Comparison of ENCODE assay signal across 1 cellular context in genomic region chr4:4248036-4248884, GRCh38.
TF ChIP-seq lines count a peak whose summit lies in the region.

TMEM128 (minus strand) TSS chr4:4248223; CDS start chr4:4248202, 21 bp downstream.

TF ChIP-seq in HepG2, 621 proteins besides CTCF, POLR2A, EP300 and RAD21 (continued from another document and continues in another):
- no peak for TF ChIP-seq DMTF1 (CRISPR knock-in tag; IDR thresholded peaks at IDR 0.05)
- peak; percentile 68 for TF ChIP-seq TEAD3 (CRISPR knock-in tag; optimal IDR thresholded peaks at IDR 0.05; ENCODE audit: borderline replicate concordance)
- no peak for TF ChIP-seq ZNF562 (CRISPR knock-in tag; IDR thresholded peaks at IDR 0.05; ENCODE audit: borderline replicate concordance)
- peak; percentile 29; the same call in 1 of the 2 replicates for TF ChIP-seq ZBTB4 (CRISPR knock-in tag; IDR thresholded peaks at IDR 0.05; ENCODE audit: borderline replicate concordance)
- TF ChIP-seq ZNF816 (CRISPR knock-in tag; IDR thresholded peaks at IDR 0.05; ENCODE audit: borderline replicate concordance), result peak; percentile 26; the same call in 1 of the 2 replicates
- TF ChIP-seq SPEN (CRISPR knock-in tag; IDR thresholded peaks at IDR 0.05; ENCODE audit: low read depth), result peak; percentile 77
- TF ChIP-seq KAT2B (IDR thresholded peaks at IDR 0.05; ENCODE audit: borderline replicate concordance, low read depth, low read length), result no peak
- TF ChIP-seq SATB2 (CRISPR knock-in tag; IDR thresholded peaks at IDR 0.05), result no peak
- no peak for TF ChIP-seq POLR2AphosphoS2 (IDR thresholded peaks at IDR 0.05; ENCODE audit: low read depth, low read length)
- no peak for TF ChIP-seq ATRX (CRISPR knock-in tag; IDR thresholded peaks at IDR 0.05; ENCODE audit: borderline replicate concordance)
- TF ChIP-seq FUBP1 (CRISPR knock-in tag; IDR thresholded peaks at IDR 0.05; ENCODE audit: borderline replicate concordance), result no peak
- peak; percentile 97 for TF ChIP-seq PHF20 (CRISPR knock-in tag; IDR thresholded peaks at IDR 0.05)
- TF ChIP-seq TEF (CRISPR knock-in tag; IDR thresholded peaks at IDR 0.05), result no peak
- TF ChIP-seq ADNP (CRISPR knock-in tag; IDR thresholded peaks at IDR 0.05), result no peak
- TF ChIP-seq TBL1XR1 (IDR thresholded peaks at IDR 0.05; ENCODE audit: borderline replicate concordance, low read length, partially characterized antibody), result peak; percentile 53
- no peak for TF ChIP-seq E2F5 (CRISPR knock-in tag; conservative IDR thresholded peaks at IDR 0.05)
- TF ChIP-seq MIER3 (CRISPR knock-in tag; IDR thresholded peaks at IDR 0.05; ENCODE audit: borderline replicate concordance), result peak; percentile 58; the same call in 1 of the 2 replicates
- 0 out of 2 replicates have a peak, but pooled peaks have one; percentile 71 for TF ChIP-seq ZNF414 (CRISPR knock-in tag; IDR thresholded peaks at IDR 0.05)
- no peak for TF ChIP-seq ZSCAN20 (CRISPR knock-in tag; IDR thresholded peaks at IDR 0.05; ENCODE audit: borderline replicate concordance)
- TF ChIP-seq PLSCR1 (CRISPR knock-in tag; IDR thresholded peaks at IDR 0.05; ENCODE audit: borderline replicate concordance), result no peak; the same call in 1 of the 2 replicates
- no peak for TF ChIP-seq SMARCE1 (IDR thresholded peaks at IDR 0.05; ENCODE audit: borderline replicate concordance)
- TF ChIP-seq ZNF335 (CRISPR knock-in tag; IDR thresholded peaks at IDR 0.05), result no peak
- peak; percentile 90 for TF ChIP-seq POGZ (CRISPR knock-in tag; IDR thresholded peaks at IDR 0.05)
- TF ChIP-seq PAWR (CRISPR knock-in tag; IDR thresholded peaks at IDR 0.05; ENCODE audit: borderline replicate concordance), result no peak
- TF ChIP-seq PHF8 (CRISPR knock-in tag; IDR thresholded peaks at IDR 0.05), result peak; percentile 98
- TF ChIP-seq ZNF800 (CRISPR knock-in tag; IDR thresholded peaks at IDR 0.05), result peak; percentile 77; the same call in 1 of the 2 replicates
- peak; percentile 51; the same call in 1 of the 2 replicates for TF ChIP-seq ZNF121 (CRISPR knock-in tag; IDR thresholded peaks at IDR 0.05)
- no peak for TF ChIP-seq SRSF4 (IDR thresholded peaks at IDR 0.05; ENCODE audit: low read depth, low read length, poor library complexity, severe bottlenecking)
- TF ChIP-seq RFX3 (CRISPR knock-in tag; IDR thresholded peaks at IDR 0.05), result peak; percentile 33; the same call in 1 of the 2 replicates
- no peak for TF ChIP-seq TRAFD1 (CRISPR knock-in tag; IDR thresholded peaks at IDR 0.05; ENCODE audit: borderline replicate concordance)
- TF ChIP-seq ZNF3 (CRISPR knock-in tag; IDR thresholded peaks at IDR 0.05), result no peak
- TF ChIP-seq ZNF513 (CRISPR knock-in tag; conservative IDR thresholded peaks at IDR 0.05), result no peak
- no peak; the same call in 1 of the 2 replicates for TF ChIP-seq FOXO1 (CRISPR knock-in tag; IDR thresholded peaks at IDR 0.05)
- TF ChIP-seq HBP1 (CRISPR knock-in tag; IDR thresholded peaks at IDR 0.05; ENCODE audit: low read depth), result peak; percentile 49; the same call in 1 of the 2 replicates
- no peak for TF ChIP-seq ZNF354B (CRISPR knock-in tag; IDR thresholded peaks at IDR 0.05)
- peak; percentile 82; the same call in 1 of the 2 replicates for TF ChIP-seq EEA1 (CRISPR knock-in tag; IDR thresholded peaks at IDR 0.05; ENCODE audit: borderline replicate concordance)
- no peak for TF ChIP-seq SMAD3 (CRISPR knock-in tag; IDR thresholded peaks at IDR 0.05)
- peak; percentile 93 for TF ChIP-seq ZFX (CRISPR knock-in tag; IDR thresholded peaks at IDR 0.05; ENCODE audit: low read depth)
- TF ChIP-seq ZNF878 (CRISPR knock-in tag; IDR thresholded peaks at IDR 0.05), result no peak
- TF ChIP-seq POGK (CRISPR knock-in tag; conservative IDR thresholded peaks at IDR 0.05), result peak; percentile 85; the same call in 1 of the 2 replicates
- TF ChIP-seq TARDBP (CRISPR knock-in tag; IDR thresholded peaks at IDR 0.05), result peak; percentile 46
